ENCODE assay signal across 8 cellular contexts in the genomic region with DNA sequence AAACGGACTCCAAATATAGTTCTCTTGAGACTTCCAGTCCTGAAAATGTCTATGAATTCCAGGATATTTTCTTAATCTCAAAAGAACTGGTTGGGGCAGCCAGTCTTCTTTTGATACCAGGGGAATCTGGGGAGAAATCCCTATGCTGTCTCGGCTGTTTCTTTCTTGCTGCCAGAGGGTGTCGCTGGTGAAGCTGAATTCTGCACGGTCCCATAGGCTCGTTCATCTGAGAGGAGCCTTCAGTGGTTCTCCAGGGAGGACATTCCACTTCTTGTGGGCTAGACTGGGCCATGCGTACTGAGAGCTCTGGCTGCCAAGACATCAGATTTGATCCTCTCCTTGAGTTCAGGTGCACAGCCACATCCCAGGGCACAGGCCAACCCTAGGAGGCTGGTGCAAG.
DNase-seq lines count a peak whose midpoint lies in the region; ATAC-seq and TF ChIP-seq lines count a peak whose summit lies in the region.

No MANE protein-coding gene starts in this region.

- no peak for ATAC-seq in GM19023 (IDR thresholded peaks at IDR 0.05; ENCODE audit: unreplicated experiment)
- ATAC-seq in GM18868 (IDR thresholded peaks at IDR 0.05; ENCODE audit: unreplicated experiment): no peak

- CTCF ChIA-PET in HEK293T (lab: Yijun Ruan, JAX): interaction anchor here (0.6 to 1.2 kb wide), 5 partner anchors 8 to 61 kb away, joined by 3 to 4 read pairs (median 3); no protein-coding TSS in a partner anchor

- DNase-seq in AG08396 (ENCODE audit: low spot score) (peak; percentile 8), HEK293T (ENCODE audit: extremely low spot score) (peak; percentile 72), astrocyte of the hippocampus (ENCODE audit: low read depth, low spot score) (peak; percentile 60), islet precursor cell (peak; percentile 74), GF-D8 (lab: John Stamatoyannopoulos, UW) (no peak)
- DNase-seq in central memory CD4-positive, alpha-beta T cell: no peak

- POLR2A ChIA-PET in HEK293T (lab: Yijun Ruan, JAX): no interaction called here

TF ChIP-seq in HEK293T, 16 proteins besides CTCF, POLR2A, EP300 and RAD21:
- TF ChIP-seq HDGF (IDR thresholded peaks at IDR 0.05; ENCODE audit: borderline replicate concordance): no peak
- TF ChIP-seq ARNT (IDR thresholded peaks at IDR 0.05): no peak
- TF ChIP-seq TARDBP (IDR thresholded peaks at IDR 0.05): no peak
- TF ChIP-seq NFRKB (IDR thresholded peaks at IDR 0.05): no peak

Comparison
In these comparisons a context has a peak if more than half of its experiments do, and no peak if none do; other contexts are left out.
1. DNase-seq: peak in AG08396 (single experiment), HEK293T (single experiment), astrocyte of the hippocampus (single experiment) and islet precursor cell (single experiment); none in central memory CD4-positive, alpha-beta T cell (single experiment) and GF-D8 (single experiment).